2 cellular contexts compared by ENCODE assay signal in the genomic region with DNA sequence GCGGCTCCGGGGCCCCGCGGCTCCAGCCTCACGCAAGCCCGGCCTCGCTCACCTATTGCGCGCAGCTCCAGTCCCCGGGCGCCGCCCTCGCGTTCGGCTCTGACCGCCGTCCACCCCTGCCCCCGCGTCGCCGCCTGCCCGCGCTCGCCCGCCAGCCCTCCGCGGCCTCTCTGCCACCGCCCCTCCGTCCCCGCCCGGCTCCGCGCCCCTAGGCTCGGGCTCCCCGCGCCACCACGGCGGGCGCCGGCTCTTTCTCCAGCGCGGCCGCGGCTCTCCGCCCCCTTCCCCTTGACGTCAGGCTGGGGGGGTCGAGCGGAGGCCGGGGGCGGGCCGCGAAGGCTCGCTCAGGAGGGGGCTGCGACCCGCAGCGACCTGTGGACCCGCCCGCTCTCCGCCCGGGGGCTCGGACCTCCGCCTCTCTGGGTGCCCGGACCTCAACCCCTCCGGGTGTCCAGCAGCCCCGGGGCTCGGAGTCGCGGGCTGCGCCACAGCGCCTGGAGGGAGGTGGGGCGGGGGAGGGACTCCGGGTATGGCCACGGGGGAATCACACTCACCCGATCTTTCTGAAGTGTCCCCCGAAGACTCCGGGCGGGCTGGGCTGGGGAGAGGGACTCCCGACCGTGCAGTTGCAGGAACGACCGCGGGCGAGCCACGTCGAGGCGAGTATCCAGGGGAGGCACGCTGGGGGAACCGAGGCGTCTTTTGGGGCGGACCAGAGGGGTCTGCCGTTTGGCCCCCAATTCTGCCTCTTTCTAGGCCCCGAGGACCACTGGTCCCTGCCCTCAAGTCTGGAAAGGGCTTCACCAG.
A peak's percentile ranks its signal among the peaks of the same experiment; 100 is the strongest.
TF ChIP-seq lines count a peak whose summit lies in the region.

Gene SEMA4C (minus strand): TSS at position 257 of the 807 bp plus-strand sequence. CDS start 2,194 bp downstream, outside the sequence.

TF ChIP-seq in IMR-90, 13 proteins besides CTCF, POLR2A, EP300 and RAD21:
- TF ChIP-seq MAZ (IDR thresholded peaks at IDR 0.05; ENCODE audit: borderline replicate concordance, low read depth, low read length): peak; percentile 83; the same call in 1 of the 2 replicates
- TF ChIP-seq CHD1 (IDR thresholded peaks at IDR 0.05; ENCODE audit: low read depth, low read length): no peak
TF ChIP-seq in IMR-90: peak in this region for 1.

TF ChIP-seq in HepG2, 621 proteins besides CTCF, POLR2A, EP300 and RAD21 (continues in another document):
- TF ChIP-seq MXD1 (CRISPR knock-in tag; IDR thresholded peaks at IDR 0.05) (no peak), MLLT10 (CRISPR knock-in tag; IDR thresholded peaks at IDR 0.05) (no peak), ZIK1 (CRISPR knock-in tag; IDR thresholded peaks at IDR 0.05; ENCODE audit: borderline replicate concordance, low read depth) (no peak), STAT6 (CRISPR knock-in tag; IDR thresholded peaks at IDR 0.05; ENCODE audit: borderline replicate concordance) (no peak), ZNF788 (CRISPR knock-in tag; IDR thresholded peaks at IDR 0.05; ENCODE audit: borderline replicate concordance) (peak; percentile 69; the same call in 1 of the 2 replicates), BRCA1 (CRISPR knock-in tag; IDR thresholded peaks at IDR 0.05) (no peak), AHDC1 (CRISPR knock-in tag; IDR thresholded peaks at IDR 0.05; ENCODE audit: borderline replicate concordance) (no peak; the same call in 1 of the 2 replicates), ZNF777 (CRISPR knock-in tag; IDR thresholded peaks at IDR 0.05) (peak; percentile 66), ZNF34 (CRISPR knock-in tag; IDR thresholded peaks at IDR 0.05; ENCODE audit: borderline replicate concordance) (0 out of 2 replicates have a peak, but pooled peaks have one; percentile 23), ARNT (IDR thresholded peaks at IDR 0.05) (no peak), ZNF773 (CRISPR knock-in tag; IDR thresholded peaks at IDR 0.05; ENCODE audit: borderline replicate concordance) (no peak), RFXAP (CRISPR knock-in tag; IDR thresholded peaks at IDR 0.05; ENCODE audit: borderline replicate concordance) (no peak), ZNF143 (CRISPR knock-in tag; IDR thresholded peaks at IDR 0.05) (no peak), ZNF121 (CRISPR knock-in tag; IDR thresholded peaks at IDR 0.05) (0 out of 2 replicates have a peak, but pooled peaks have one; percentile 9), DNMT3B (CRISPR knock-in tag; conservative IDR thresholded peaks at IDR 0.05) (no peak), SAFB2 (CRISPR knock-in tag; IDR thresholded peaks at IDR 0.05; ENCODE audit: borderline replicate concordance, low read depth) (no peak; the same call in 1 of the 2 replicates), ZNF580 (CRISPR knock-in tag; IDR thresholded peaks at IDR 0.05; ENCODE audit: borderline replicate concordance, low read depth) (no peak), KMT2B (CRISPR knock-in tag; IDR thresholded peaks at IDR 0.05) (peak; percentile 23; the same call in 1 of the 2 replicates), CEBPG (CRISPR knock-in tag; IDR thresholded peaks at IDR 0.05) (no peak), KAT7 (CRISPR knock-in tag; IDR thresholded peaks at IDR 0.05; ENCODE audit: borderline replicate concordance) (no peak), MED8 (CRISPR knock-in tag; IDR thresholded peaks at IDR 0.05; ENCODE audit: insufficient replicate concordance) (peak; percentile 20), ZNF235 (CRISPR knock-in tag; IDR thresholded peaks at IDR 0.05; ENCODE audit: borderline replicate concordance) (no peak), HDAC2 (CRISPR knock-in tag; IDR thresholded peaks at IDR 0.05) (no peak), ZNF10 (CRISPR knock-in tag; IDR thresholded peaks at IDR 0.05; ENCODE audit: borderline replicate concordance, low read depth) (no peak), SNAPC2 (CRISPR knock-in tag; IDR thresholded peaks at IDR 0.05) (no peak), IKZF1 (IDR thresholded peaks at IDR 0.05) (no peak), NAIF1 (CRISPR knock-in tag; IDR thresholded peaks at IDR 0.05; ENCODE audit: borderline replicate concordance) (no peak), ZNF569 (CRISPR knock-in tag; IDR thresholded peaks at IDR 0.05; ENCODE audit: borderline replicate concordance) (no peak), ZBTB38 (CRISPR knock-in tag; IDR thresholded peaks at IDR 0.05) (no peak), ZNF282 (IDR thresholded peaks at IDR 0.05; ENCODE audit: partially characterized antibody) (no peak), ZC3H13 (CRISPR knock-in tag; IDR thresholded peaks at IDR 0.05) (peak; percentile 78), CBX1 (IDR thresholded peaks at IDR 0.05; ENCODE audit: low read depth) (no peak), ZNF326 (CRISPR knock-in tag; IDR thresholded peaks at IDR 0.05; ENCODE audit: borderline replicate concordance) (no peak), ATF1 (CRISPR knock-in tag; IDR thresholded peaks at IDR 0.05) (no peak), ZNF180 (CRISPR knock-in tag; IDR thresholded peaks at IDR 0.05; ENCODE audit: borderline replicate concordance, low read depth) (no peak), ZNF800 (CRISPR knock-in tag; IDR thresholded peaks at IDR 0.05) (peak; percentile 11; the same call in 1 of the 2 replicates), ZNF253 (CRISPR knock-in tag; IDR thresholded peaks at IDR 0.05; ENCODE audit: borderline replicate concordance) (no peak), ZNF205 (CRISPR knock-in tag; IDR thresholded peaks at IDR 0.05) (no peak), ZSCAN21 (CRISPR knock-in tag; IDR thresholded peaks at IDR 0.05; ENCODE audit: borderline replicate concordance) (no peak; the same call in 1 of the 2 replicates), DZIP1 (CRISPR knock-in tag; IDR thresholded peaks at IDR 0.05) (no peak), ZNF343 (CRISPR knock-in tag; IDR thresholded peaks at IDR 0.05) (no peak), TARDBP (CRISPR knock-in tag; IDR thresholded peaks at IDR 0.05) (0 out of 2 replicates have a peak, but pooled peaks have one; percentile 32)
- TF ChIP-seq, protein P1, sequence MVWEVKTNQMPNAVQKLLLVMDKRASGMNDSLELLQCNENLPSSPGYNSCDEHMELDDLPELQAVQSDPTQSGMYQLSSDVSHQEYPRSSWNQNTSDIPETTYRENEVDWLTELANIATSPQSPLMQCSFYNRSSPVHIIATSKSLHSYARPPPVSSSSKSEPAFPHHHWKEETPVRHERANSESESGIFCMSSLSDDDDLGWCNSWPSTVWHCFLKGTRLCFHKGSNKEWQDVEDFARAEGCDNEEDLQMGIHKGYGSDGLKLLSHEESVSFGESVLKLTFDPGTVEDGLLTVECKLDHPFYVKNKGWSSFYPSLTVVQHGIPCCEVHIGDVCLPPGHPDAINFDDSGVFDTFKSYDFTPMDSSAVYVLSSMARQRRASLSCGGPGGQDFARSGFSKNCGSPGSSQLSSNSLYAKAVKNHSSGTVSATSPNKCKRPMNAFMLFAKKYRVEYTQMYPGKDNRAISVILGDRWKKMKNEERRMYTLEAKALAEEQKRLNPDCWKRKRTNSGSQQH (CRISPR knock-in tag; IDR thresholded peaks at IDR 0.05; ENCODE audit: low read depth): no peak
- TF ChIP-seq, protein P2, sequence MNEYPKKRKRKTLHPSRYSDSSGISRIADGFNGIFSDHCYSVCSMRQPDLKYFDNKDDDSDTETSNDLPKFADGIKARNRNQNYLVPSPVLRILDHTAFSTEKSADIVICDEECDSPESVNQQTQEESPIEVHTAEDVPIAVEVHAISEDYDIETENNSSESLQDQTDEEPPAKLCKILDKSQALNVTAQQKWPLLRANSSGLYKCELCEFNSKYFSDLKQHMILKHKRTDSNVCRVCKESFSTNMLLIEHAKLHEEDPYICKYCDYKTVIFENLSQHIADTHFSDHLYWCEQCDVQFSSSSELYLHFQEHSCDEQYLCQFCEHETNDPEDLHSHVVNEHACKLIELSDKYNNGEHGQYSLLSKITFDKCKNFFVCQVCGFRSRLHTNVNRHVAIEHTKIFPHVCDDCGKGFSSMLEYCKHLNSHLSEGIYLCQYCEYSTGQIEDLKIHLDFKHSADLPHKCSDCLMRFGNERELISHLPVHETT (CRISPR knock-in tag; conservative IDR thresholded peaks at IDR 0.05): 0 out of 2 replicates have a peak, but pooled peaks have one; percentile 17
